8 cellular contexts compared by ENCODE assay signal in genomic region chrX:51496501-51497291, GRCh38. TPM values are rescaled to one million over a fixed set of nuclear protein-coding genes. Genes with fewer than 3 reads are reported as not detected.
DNase-seq lines count a peak whose midpoint lies in the region; ATAC-seq, FAIRE-seq and TF ChIP-seq lines count a peak whose summit lies in the region.

TSS of gene NUDT11 (minus strand) at chrX:51496592. CDS start at chrX:51496444, 148 bp downstream.

- intact Hi-C loops in colonic mucosa (cut with DNase I) (no loop called here), lower leg skin (cut with DNase I; ENCODE audit: low total_unique reads) (no loop called here)

- peak within 1 kb of the TSS; percentile 60 for H3K4me3 ChIP-seq in WI38 (ENCODE audit: low read depth, low read length)
- H3K4me3 ChIP-seq in colonic mucosa: peak within 1 kb of the TSS; percentile 40
- peak within 1 kb of the TSS; percentile 20 for H3K4me3 ChIP-seq in lower leg skin (ENCODE audit: low read depth, poor library complexity, severe bottlenecking)

- no peak for FAIRE-seq in HTR-8/SVneo (lab: Jason Lieb, UNC)

- 0 to 43% methylated on average over 16 to 83 of the region's 96 CpGs for WGBS in lower leg skin, 2 donors

- no peaks in the 10 kb centered on the region for H3K4me1 ChIP-seq in ES-I3 (ENCODE audit: insufficient read depth, low read length)
- no peaks in the 10 kb centered on the region for H3K4me1 ChIP-seq in colonic mucosa

- no peaks in the 10 kb centered on the region for H3K9me3 ChIP-seq in ES-I3 (ENCODE audit: control insufficient read depth, insufficient read depth, low read length)
- no peaks in the 10 kb centered on the region for H3K9me3 ChIP-seq in colonic mucosa

- H3K9ac ChIP-seq in ES-I3 (ENCODE audit: low read depth, low read length): peak within 1 kb of the TSS; percentile 75
- H3K9ac ChIP-seq in colonic mucosa (ENCODE audit: low read depth in 2 of 2, low read length in 2 of 2): no peak within 1 kb of the TSS

- TF ChIP-seq CTCF in WI38 (IDR thresholded peaks at IDR 0.05; ENCODE audit: low read depth, low read length) (no peak), colonic mucosa (IDR thresholded peaks at IDR 0.05) (no peak), lower leg skin (IDR thresholded peaks at IDR 0.05) (no peak)

- no peak within 1 kb of the TSS for H3K27ac ChIP-seq in colonic mucosa

- no peak for ATAC-seq in HG03095 (IDR thresholded peaks at IDR 0.05; ENCODE audit: unreplicated experiment)

- H3K36me3 ChIP-seq in ES-I3 (ENCODE audit: insufficient read depth, low read length) (no peaks in the 10 kb centered on the region), colonic mucosa (no peaks in the 10 kb centered on the region)

- H3K27me3 ChIP-seq in colonic mucosa: peaks cover 6% of the 10 kb centered on the region

- no peak for TF ChIP-seq POLR2A in lower leg skin (IDR thresholded peaks at IDR 0.05)

- DNase-seq in HTR-8/SVneo (ENCODE audit: insufficient read length, low spot score): peak; percentile 12
- peak; percentile 36 for DNase-seq in colonic mucosa
- no peak for DNase-seq in lower leg skin (ENCODE audit: low spot score in 2 of 2)
- DNase-seq in stimulated activated CD4-positive, alpha-beta T cell treated with anti-CD3 and anti-CD28 coated beads, TNF-alpha, amount 100 ng/mL, for 4 hours (ENCODE audit: low read depth in 3 of 3): peak; percentile 14 to 21 (median 20)
- DNase-seq in NCI-H345 (lab: John Stamatoyannopoulos, UW): no peak

RNA-seq across cellular contexts. Expression of gene NUDT11, which starts in this region (rescaled TPM):
- 1 to 10 TPM in 1 of 2 donors, not detected in 1; 1.0 TPM for total RNA-seq in colonic mucosa
- 1 to 10 TPM in 3 of 4 donors, under 1 TPM in 1; 0.27 to 2.4 (median 1.7) TPM for total RNA-seq in lower leg skin

Comparison
In these comparisons a context has a peak if more than half of its experiments do, and no peak if none do; other contexts are left out.
1. DNase-seq: peak in HTR-8/SVneo (single experiment), colonic mucosa (single experiment) and stimulated activated CD4-positive, alpha-beta T cell treated with anti-CD3 and anti-CD28 coated beads, TNF-alpha, amount 100 ng/mL, for 4 hours (3 of 3); none in lower leg skin (0 of 2) and NCI-H345 (single experiment).
2. Peak in every context shown above with its lines, with median percentiles within 50 percentile points of each other: H3K4me3 ChIP-seq.